21 cellular contexts compared by ENCODE assay signal in the genomic region with DNA sequence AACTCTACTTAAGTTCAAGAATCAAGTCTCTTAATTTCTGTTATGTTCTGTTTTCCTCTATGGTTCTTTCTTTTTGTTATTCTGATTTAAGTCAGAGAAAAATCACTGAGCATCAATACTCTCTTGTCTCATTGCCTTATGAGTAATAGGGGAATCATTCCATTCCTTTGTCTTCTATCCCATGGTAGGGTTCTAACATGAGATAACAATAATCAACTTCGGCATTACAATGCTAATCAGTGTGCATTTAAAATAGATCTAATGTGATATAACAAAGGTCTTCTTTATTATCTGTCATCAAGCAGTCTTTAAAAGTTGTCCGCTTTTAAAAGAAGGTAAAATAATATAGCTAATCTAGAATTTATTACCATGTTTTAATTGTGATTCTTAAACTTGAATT.
"Had no signal": no experiment of that assay in that cellular context is flagged by ENCODE, and none has a peak within 500 bp of the region (broad histone marks: within the 10 kb centered on the region; RNA-seq: fewer than 3 reads in every experiment).

No MANE protein-coding gene starts in this region.

- DNase-seq: MV-4-11, NCI-H1048, NCI-H1105, NCI-H1417 treated with DMSO at 0.1 percent for 48 hours, NCI-H146, NCI-H1694 treated with DMSO at 0.1 percent for 48 hours, NCI-H1930, NCI-H2081, NCI-H2107, NCI-H2227 treated with DMSO at 0.1 percent for 48 hours, NCI-H524, NCI-H69, NCI-H774, Right ventricle myocardium superior, RPMI8226, SIG-M5 had no signal

- H3K27me3 ChIP-seq: SJSA1 had no signal

- H3K36me3 ChIP-seq: SJSA1 had no signal

- FAIRE-seq: HTR-8/SVneo, K562 had no signal

- H3K9me3 ChIP-seq: SJSA1 had no signal

- H3K4me1 ChIP-seq: SJSA1 had no signal

- H3K27ac ChIP-seq: HL-60, SJSA1, SK-N-MC had no signal

- H3K4me3 ChIP-seq: K562, SJSA1, SK-N-MC had no signal

- ATAC-seq: K562 had no signal
